In the genomic region with DNA sequence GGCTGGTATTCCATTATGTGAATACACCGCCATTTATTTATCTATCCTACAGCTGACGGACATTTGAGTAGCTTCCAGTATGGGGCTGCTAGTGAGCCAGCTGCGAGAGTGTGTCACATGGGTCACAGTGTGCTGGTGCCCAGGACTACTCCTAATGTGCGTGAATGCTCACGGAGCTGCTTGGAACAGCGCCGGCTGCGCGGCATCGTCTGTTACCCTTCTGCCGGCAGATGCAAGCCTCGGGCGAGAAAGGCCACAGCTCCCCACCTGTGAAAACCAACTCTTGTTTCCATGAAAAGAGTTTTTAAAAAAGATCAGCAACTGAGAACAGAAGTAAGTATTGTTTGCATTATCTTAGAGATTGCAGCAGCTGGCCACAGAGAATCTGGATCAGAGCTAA, we compare ENCODE assay signal across 11 cellular contexts.
DNase-seq lines count a peak whose midpoint lies in the region; ATAC-seq and TF ChIP-seq lines count a peak whose summit lies in the region.
"Had no signal": no experiment of that assay in that cellular context is flagged by ENCODE, and none has a peak within 500 bp of the region (broad histone marks: within the 10 kb centered on the region; RNA-seq: fewer than 3 reads in every experiment).

No MANE protein-coding gene starts in this region.

- H3K27me3 Mint-ChIP-seq in mesothelial cell of epicardium (ENCODE audit: low read depth) (no peaks in the 10 kb centered on the region), endothelial cell (ENCODE audit: unreplicated experiment) (peaks cover 1% of the 10 kb centered on the region)
- H3K27me3 Mint-ChIP-seq: activated naive CD8-positive, alpha-beta T cell had no signal

- H3K9me3 ChIP-seq in left ventricle myocardium inferior (replicated peaks) (no peaks in the 10 kb centered on the region), skeletal muscle tissue (ENCODE audit: control insufficient read depth in 3 of 3, low read length in 3 of 3) (no peaks in the 10 kb centered on the region)
- H3K9me3 ChIP-seq: Caco-2 had no signal

- intact Hi-C loops in left ventricle myocardium inferior (cut with micrococcal nuclease) = no loop called here

- H3K4me1 ChIP-seq in left ventricle myocardium inferior (peaks cover 9% of the 10 kb centered on the region), skeletal muscle tissue (ENCODE audit: control insufficient read depth in 3 of 3, insufficient read depth in 3 of 3, low read length in 3 of 3) (peaks cover 0 to 4% (median 3%) of the 10 kb centered on the region in 3 donors)

- H3K9me3 Mint-ChIP-seq in mesothelial cell of epicardium (peaks cover 1% of the 10 kb centered on the region), endothelial cell (ENCODE audit: unreplicated experiment) (no peaks in the 10 kb centered on the region)
- H3K9me3 Mint-ChIP-seq: T-helper 2 cell treated with Interferon-gamma antibody and Interleukin-4, amounts not matched to agents 5 μg/mL and 100 μg/mL, for 36 hours had no signal

- no peak for ATAC-seq in HG03342 (IDR thresholded peaks at IDR 0.05; ENCODE audit: unreplicated experiment)

- H3K27me3 ChIP-seq in left ventricle myocardium inferior (ENCODE audit: low read depth) = no peaks in the 10 kb centered on the region
- no peaks in the 10 kb centered on the region for H3K27me3 ChIP-seq in skeletal muscle tissue (ENCODE audit: control insufficient read depth in 3 of 3, insufficient read depth in 3 of 3, low read length in 3 of 3)

- no peak overlapping the region for H3K9ac ChIP-seq in skeletal muscle tissue (ENCODE audit: low read depth in 1 of 3, low read length in 3 of 3)

- DNase-seq in NCI-H2029 (lab: John Stamatoyannopoulos, UW) (peak; percentile 34), NCI-H2029 treated with DMSO at 0.1 percent for 48 hours (lab: John Stamatoyannopoulos, UW) (no peak), amygdala (lab: John Stamatoyannopoulos, UW) (peak in 42 of 56 donors; percentile 4 to 84 (median 48)), left ventricle myocardium inferior (peak; percentile 56), mesothelial cell of epicardium (ENCODE audit: low spot score in 2 of 2, unreplicated experiment in 2 of 2) (no peak), endothelial cell (ENCODE audit: low spot score) (no peak)
- DNase-seq: Caco-2 had no signal

- H3K36me3 ChIP-seq in left ventricle myocardium inferior (no peaks in the 10 kb centered on the region), skeletal muscle tissue (ENCODE audit: control insufficient read depth in 3 of 3, insufficient read depth in 3 of 3, low read length in 3 of 3) (no peaks in the 10 kb centered on the region)

- peak overlapping the region; percentile 12 for H3K27ac ChIP-seq in left ventricle myocardium inferior (replicated peaks)
- no peak overlapping the region for H3K27ac ChIP-seq in skeletal muscle tissue (ENCODE audit: low read depth, low read length)

- TF ChIP-seq CTCF in left ventricle myocardium inferior (IDR thresholded peaks at IDR 0.05; ENCODE audit: borderline replicate concordance) (no peak), mesothelial cell of epicardium (IDR thresholded peaks at IDR 0.05; ENCODE audit: unreplicated experiment) (no peak), endothelial cell (IDR thresholded peaks at IDR 0.05; ENCODE audit: unreplicated experiment) (no peak)

- H3K4me3 ChIP-seq in left ventricle myocardium inferior (peak overlapping the region; percentile 37), skeletal muscle tissue (ENCODE audit: low read length in 3 of 3) (peak overlapping the region in 2 of 3 donors; percentile 38 to 41)

- H3K4me1 Mint-ChIP-seq in mesothelial cell of epicardium (peaks cover 15% of the 10 kb centered on the region), endothelial cell (ENCODE audit: unreplicated experiment) (peaks cover 9% of the 10 kb centered on the region)

- H3K4me3 Mint-ChIP-seq in mesothelial cell of epicardium (no peak overlapping the region), endothelial cell (ENCODE audit: unreplicated experiment) (no peak overlapping the region)
- H3K4me3 Mint-ChIP-seq: activated naive CD8-positive, alpha-beta T cell; T-helper 2 cell treated with Interferon-gamma antibody and Interleukin-4, amounts not matched to agents 5 μg/mL and 100 μg/mL, for 36 hours had no signal

- H3K27ac Mint-ChIP-seq in mesothelial cell of epicardium (no peak overlapping the region), endothelial cell (ENCODE audit: unreplicated experiment) (no peak overlapping the region)
- H3K27ac Mint-ChIP-seq: activated naive CD8-positive, alpha-beta T cell; T-helper 2 cell treated with Interferon-gamma antibody and Interleukin-4, amounts not matched to agents 5 μg/mL and 100 μg/mL, for 36 hours had no signal

- no peaks in the 10 kb centered on the region for H3K36me3 Mint-ChIP-seq in mesothelial cell of epicardium
- H3K36me3 Mint-ChIP-seq in endothelial cell (ENCODE audit: low read depth, unreplicated experiment) = no peaks in the 10 kb centered on the region
- H3K36me3 Mint-ChIP-seq: activated naive CD8-positive, alpha-beta T cell had no signal

Comparison
In these comparisons a context has a peak if more than half of its experiments do, and no peak if none do; other contexts are left out.
1. DNase-seq: peak in NCI-H2029 (single experiment), amygdala (42 of 56) and left ventricle myocardium inferior (single experiment); none in NCI-H2029 treated with DMSO at 0.1 percent for 48 hours (single experiment), mesothelial cell of epicardium (0 of 2) and endothelial cell (single experiment).